Comparison of ENCODE assay signal across 25 cellular contexts in genomic region chr4:47664051-47664826, GRCh38.
"Had no signal": no experiment of that assay in that cellular context is flagged by ENCODE, and none has a peak within 500 bp of the region (broad histone marks: within the 10 kb centered on the region; RNA-seq: fewer than 3 reads in every experiment).

No MANE protein-coding gene starts in this region.

- DNase-seq: activated CD4-positive, alpha-beta T cell treated with anti-CD3 and anti-CD28 coated beads for 36 hours; activated CD4-positive, alpha-beta T cell treated with anti-CD3 and anti-CD28 coated beads, Interleukin-2, amount 10 ng/mL, durations not matched to agents 7 days and 5 days; activated CD4-positive, alpha-beta T cell treated with anti-CD3 and anti-CD28 coated beads, Interleukin-2, amount 50 U/mL, for 48 hours; activated CD8-positive, alpha-beta T cell treated with anti-CD3 and anti-CD28 coated beads, Interleukin-2, amount 10 ng/mL, durations not matched to agents 7 days and 5 days; activated gamma-delta T cell; activated naive CD4-positive, alpha-beta T cell treated with Interleukin-2 at 50 U/mL for 16 hours; activated naive CD8-positive, alpha-beta T cell treated with anti-CD3 and anti-CD28 coated beads, Interleukin-2, amount 10 ng/mL, durations not matched to agents 7 days and 5 days; activated T-cell treated with anti-CD3 and anti-CD28 coated beads, Interleukin-2, amount 50 U/mL, for 24 hours; Karpas-422; KBM-7; NCI-H1105; NCI-H1417 treated with DMSO at 0.1 percent for 48 hours; NCI-H187 treated with DMSO at 0.1 percent for 48 hours; NCI-H2081; NCI-H510A; NCI-H526; NCI-H748 treated with DMSO at 0.1 percent for 48 hours; NK-92 treated with Interleukin-12 subunit alpha and Interleukin-12 subunit beta, amount 100 ng/mL, for 24 hours; PC-3; Peyer's patch; RPMI8226; T1000 had no signal

- H3K9me3 ChIP-seq: ascending aorta, Peyer's patch had no signal

- H3K27ac ChIP-seq: ascending aorta, Peyer's patch had no signal

- H3K4me3 ChIP-seq: ascending aorta, Peyer's patch had no signal

- H3K36me3 ChIP-seq: ascending aorta, Peyer's patch had no signal

- H3K4me1 ChIP-seq: ascending aorta, Peyer's patch had no signal

- ATAC-seq: activated CD4-positive, alpha-beta T cell treated with anti-CD3 and anti-CD28 coated beads for 36 hours; activated CD4-positive, CD25-positive, alpha-beta regulatory T cell treated with anti-CD3 and anti-CD28 coated beads, Interleukin-2, amount 50 U/mL, for 24 hours; activated CD8-positive, alpha-beta T cell treated with anti-CD3 and anti-CD28 coated beads, Interleukin-2, amount 10 ng/mL, durations not matched to agents 7 days and 5 days; PC-3; WTC11 had no signal

- H3K27me3 ChIP-seq: ascending aorta, Peyer's patch had no signal
